ENCODE assay signal across 9 cellular contexts in genomic region chr9:78210841-78211301, GRCh38. TPM values are rescaled to one million over a fixed set of nuclear protein-coding genes. Genes with fewer than 3 reads are reported as not detected.
DNase-seq lines count a peak whose midpoint lies in the region; ATAC-seq and TF ChIP-seq lines count a peak whose summit lies in the region.
"Had no signal": no experiment of that assay in that cellular context is flagged by ENCODE, and none has a peak within 500 bp of the region (broad histone marks: within the 10 kb centered on the region; RNA-seq: fewer than 3 reads in every experiment).

No MANE protein-coding gene starts in this region.

- H2AFZ ChIP-seq in H9 (ENCODE audit: low read length) = no peak overlapping the region

- no peak overlapping the region for H2AK5ac ChIP-seq in H9 (ENCODE audit: insufficient read length, low read length)

- H3K4ac ChIP-seq in H9 (ENCODE audit: low read depth, low read length) = no peak overlapping the region

- H3K9me3 Mint-ChIP-seq in effector memory CD8-positive, alpha-beta T cell = no peaks in the 10 kb centered on the region
- H3K9me3 Mint-ChIP-seq in H9 = no peaks in the 10 kb centered on the region

- H3K14ac ChIP-seq in H9 (ENCODE audit: insufficient read depth, low read length) = no peak overlapping the region

- no peaks in the 10 kb centered on the region for H3K27me3 ChIP-seq in H9 (ENCODE audit: insufficient read depth, low read length)

- H3K56ac ChIP-seq in H9 (ENCODE audit: insufficient read length, low read depth, low read length) = no peak overlapping the region

- H3K4me1 Mint-ChIP-seq in effector memory CD8-positive, alpha-beta T cell (ENCODE audit: low read depth in 2 of 2) = peaks cover 30 to 51% of the 10 kb centered on the region in 2 donors
- peaks cover 4 to 6% of the 10 kb centered on the region in 2 experiments for H3K4me1 Mint-ChIP-seq in H9

- no peak overlapping the region for H2BK12ac ChIP-seq in H9 (ENCODE audit: insufficient read length, low read depth, low read length)

- no peak overlapping the region for H3K23ac ChIP-seq in H9 (ENCODE audit: insufficient read length, low read depth, low read length)

- H3K23me2 ChIP-seq in H9 (ENCODE audit: insufficient read length, low read depth, low read length, poor library complexity, severe bottlenecking) = no peaks in the 10 kb centered on the region

- H3K27me3 Mint-ChIP-seq in effector memory CD8-positive, alpha-beta T cell = no peaks in the 10 kb centered on the region
- H3K27me3 Mint-ChIP-seq in H9 (ENCODE audit: low read depth) = peaks cover 2% of the 10 kb centered on the region; the same call in 1 of the 2 replicates

- H4K20me1 ChIP-seq in H9 (ENCODE audit: control insufficient read depth, insufficient read depth, insufficient read length) = no peaks in the 10 kb centered on the region

- no peaks in the 10 kb centered on the region for H3K4me1 ChIP-seq in H9 (ENCODE audit: insufficient read depth, low read length)

- H3K79me1 ChIP-seq in H9 (ENCODE audit: insufficient read depth, low read depth, low read length, poor library complexity, severe bottlenecking) = no peaks in the 10 kb centered on the region

- H4K5ac ChIP-seq in H9 (ENCODE audit: insufficient read length, low read depth, low read length) = no peak overlapping the region

- no peak overlapping the region for H2BK5ac ChIP-seq in H9 (ENCODE audit: insufficient read length, low read length)

- no peak overlapping the region for H3K4me2 ChIP-seq in H9 (ENCODE audit: insufficient read depth, insufficient read length, low read length)

- no peak overlapping the region for H4K91ac ChIP-seq in H9 (ENCODE audit: insufficient read length, low read depth, low read length)

- no peaks in the 10 kb centered on the region for H3K36me3 Mint-ChIP-seq in effector memory CD8-positive, alpha-beta T cell (ENCODE audit: insufficient read depth)
- H3K36me3 Mint-ChIP-seq in H9 (ENCODE audit: insufficient read depth in 1 of 3, low read depth in 3 of 3) = no peaks in the 10 kb centered on the region

- no peak overlapping the region for H2BK20ac ChIP-seq in H9 (ENCODE audit: low read depth, low read length, poor library complexity, severe bottlenecking)

- ATAC-seq in GM18508 (IDR thresholded peaks at IDR 0.05; ENCODE audit: insufficient read depth, unreplicated experiment) (peak; percentile 70), GM21447 (IDR thresholded peaks at IDR 0.05; ENCODE audit: unreplicated experiment) (peak; percentile 81), HG03469 (IDR thresholded peaks at IDR 0.05; ENCODE audit: unreplicated experiment) (peak; percentile 72), esophagus mucosa (no peak)
- peak; percentile 87 for ATAC-seq in effector memory CD8-positive, alpha-beta T cell (replicated peaks)

- H3K18ac ChIP-seq in H9 (ENCODE audit: insufficient read length, low read depth, low read length) = no peak overlapping the region

- no CpG with 5 or more reads among the region's 4 CpGs for WGBS in H9 (ENCODE audit: extremely low coverage, insufficient read length, low lambda C conversion rate)

- H3K27ac ChIP-seq in H9 (ENCODE audit: insufficient read length, low read depth, low read length) = no peak overlapping the region

- peak overlapping the region; percentile 87 to 88 for H3K27ac Mint-ChIP-seq in effector memory CD8-positive, alpha-beta T cell
- H3K27ac Mint-ChIP-seq in H9 = no peak overlapping the region

- peak; percentile 7 to 16 (median 10) for DNase-seq in effector memory CD8-positive, alpha-beta T cell
- DNase-seq in medulla oblongata (ENCODE audit: extremely low spot score) = no peak
- DNase-seq in H9 = no peak
- DNase-seq in SK-N-DZ (ENCODE audit: low spot score) = no peak
- DNase-seq: activated CD8-positive, alpha-beta memory T cell treated with anti-CD3 and anti-CD28 coated beads for 24 hours had no signal

- H3K4me3 Mint-ChIP-seq in effector memory CD8-positive, alpha-beta T cell = peak overlapping the region; percentile 62 to 72
- no peak overlapping the region for H3K4me3 Mint-ChIP-seq in H9

- H3K9ac ChIP-seq in H9 (ENCODE audit: extremely low read depth, insufficient read length, low read length) = no peak overlapping the region

- H3T11ph ChIP-seq in H9 (ENCODE audit: low read length) = no peak overlapping the region

- H3K9me3 ChIP-seq in H9 (ENCODE audit: control insufficient read depth, low read depth, low read length) = no peaks in the 10 kb centered on the region

- no peak overlapping the region for H2BK15ac ChIP-seq in H9 (ENCODE audit: low read depth, low read length)

- no peak overlapping the region for H4K8ac ChIP-seq in H9 (replicated peaks; ENCODE audit: insufficient read length, low read depth, low read length)

- H3K79me2 ChIP-seq in H9 (ENCODE audit: insufficient read depth, low read length) = no peaks in the 10 kb centered on the region

- no peak overlapping the region for H2BK120ac ChIP-seq in H9 (ENCODE audit: low read depth, low read length, poor library complexity, severe bottlenecking)

- TF ChIP-seq CTCF in H9 (conservative IDR thresholded peaks at IDR 0.05) = no peak

RNA-seq across cellular contexts. Expression of gene CEP78, which starts 25.0 kb away (rescaled TPM):
- total RNA-seq in H9 (2021) = 55.9 and 57.8 TPM in 2 replicates
- 11.8 TPM for total RNA-seq in esophagus mucosa
- polyA plus RNA-seq in SK-N-DZ (2014; cell fraction: cytosol; rRNA removed) = 38.7 and 39.8 TPM in 2 replicates
- 75.4 and 107 TPM in 2 replicates for polyA plus RNA-seq in SK-N-DZ (2014; cell fraction: nucleus; rRNA removed)

Comparison
In these comparisons a context has a peak if more than half of its experiments do, and no peak if none do; other contexts are left out.
1. DNase-seq: peak in effector memory CD8-positive, alpha-beta T cell (3 of 3); none in medulla oblongata (single experiment), H9 (single experiment) and SK-N-DZ (single experiment).
2. H3K27ac Mint-ChIP-seq: peak in effector memory CD8-positive, alpha-beta T cell (2 of 2); none in H9 (0 of 3).
3. H3K4me3 Mint-ChIP-seq: peak in effector memory CD8-positive, alpha-beta T cell (2 of 2); none in H9 (0 of 2).